Comparison of ENCODE assay signal across 20 cellular contexts in the genomic region with DNA sequence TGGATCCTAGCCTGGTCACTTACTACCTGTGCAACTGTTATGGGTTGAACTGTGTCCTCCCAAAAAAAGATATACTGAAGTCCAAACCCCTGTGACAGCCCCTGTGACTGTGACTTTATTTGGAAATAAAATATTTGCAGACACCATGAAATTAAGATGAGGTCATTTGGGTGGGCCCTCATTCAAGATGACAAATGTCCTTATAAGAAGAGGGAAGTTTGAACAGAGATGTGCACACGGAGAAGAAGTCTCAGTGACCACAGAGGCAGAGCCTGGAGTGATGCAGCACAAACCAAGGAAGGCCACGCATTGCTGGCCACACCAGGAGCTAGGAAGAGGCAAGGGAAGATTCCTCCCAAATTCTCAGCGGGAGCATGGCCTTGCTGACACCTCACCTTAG.
"Had no signal": no experiment of that assay in that cellular context is flagged by ENCODE, and none has a peak within 500 bp of the region (broad histone marks: within the 10 kb centered on the region; RNA-seq: fewer than 3 reads in every experiment).

No MANE protein-coding gene starts in this region.

- H3K9me3 ChIP-seq: breast epithelium, colonic mucosa, esophagus squamous epithelium, heart right ventricle, right lobe of liver, upper lobe of left lung had no signal

- H3K36me3 ChIP-seq: breast epithelium, colonic mucosa, esophagus squamous epithelium, heart right ventricle, neural progenitor cell, right lobe of liver, upper lobe of left lung had no signal

- H3K27me3 ChIP-seq: breast epithelium, colonic mucosa, esophagus squamous epithelium, neural progenitor cell, right lobe of liver, upper lobe of left lung had no signal

- H3K4me1 ChIP-seq: breast epithelium, colonic mucosa, right lobe of liver, upper lobe of left lung had no signal

- ATAC-seq: naive thymus-derived CD8-positive, alpha-beta T cell had no signal

- H3K4me3 ChIP-seq: breast epithelium, colonic mucosa, esophagus squamous epithelium, heart right ventricle, neural progenitor cell, right lobe of liver, upper lobe of left lung had no signal

- DNase-seq: activated CD4-positive, alpha-beta memory T cell treated with anti-CD3 and anti-CD28 coated beads for 36 hours; activated CD4-positive, alpha-beta T cell treated with anti-CD3 and anti-CD28 coated beads for 48 hours; activated naive CD4-positive, alpha-beta T cell treated with anti-CD3 and anti-CD28 coated beads for 36 hours; activated naive CD8-positive, alpha-beta T cell treated with anti-CD3 and anti-CD28 coated beads, Interleukin-2, amount 10 ng/mL, durations not matched to agents 7 days and 5 days; activated T-cell treated with anti-CD3 and anti-CD28 coated beads, Interleukin-2, amount 50 U/mL, for 48 hours; amniotic stem cell; colonic mucosa; esophagus squamous epithelium; heart right ventricle; naive thymus-derived CD8-positive, alpha-beta T cell; posterior cingulate gyrus; right lobe of liver; small intestine; stimulated activated CD4-positive, alpha-beta T cell treated with anti-CD3 and anti-CD28 coated beads, Interleukin-4, amount 100 ng/mL, for 1 hour; stimulated activated naive CD4-positive, alpha-beta T cell treated with Interleukin-2 at 50 U/mL for 16 hours; T1000; upper lobe of left lung had no signal

- H3K9ac ChIP-seq: neural progenitor cell had no signal

- H3K27ac ChIP-seq: breast epithelium, colonic mucosa, esophagus squamous epithelium, neural progenitor cell, right lobe of liver, upper lobe of left lung had no signal

- H2AFZ ChIP-seq: neural progenitor cell had no signal

- FAIRE-seq: keratinocyte, small intestine had no signal

- H3K4me2 ChIP-seq: neural progenitor cell had no signal
